8 cellular contexts compared by ENCODE assay signal in the genomic region with DNA sequence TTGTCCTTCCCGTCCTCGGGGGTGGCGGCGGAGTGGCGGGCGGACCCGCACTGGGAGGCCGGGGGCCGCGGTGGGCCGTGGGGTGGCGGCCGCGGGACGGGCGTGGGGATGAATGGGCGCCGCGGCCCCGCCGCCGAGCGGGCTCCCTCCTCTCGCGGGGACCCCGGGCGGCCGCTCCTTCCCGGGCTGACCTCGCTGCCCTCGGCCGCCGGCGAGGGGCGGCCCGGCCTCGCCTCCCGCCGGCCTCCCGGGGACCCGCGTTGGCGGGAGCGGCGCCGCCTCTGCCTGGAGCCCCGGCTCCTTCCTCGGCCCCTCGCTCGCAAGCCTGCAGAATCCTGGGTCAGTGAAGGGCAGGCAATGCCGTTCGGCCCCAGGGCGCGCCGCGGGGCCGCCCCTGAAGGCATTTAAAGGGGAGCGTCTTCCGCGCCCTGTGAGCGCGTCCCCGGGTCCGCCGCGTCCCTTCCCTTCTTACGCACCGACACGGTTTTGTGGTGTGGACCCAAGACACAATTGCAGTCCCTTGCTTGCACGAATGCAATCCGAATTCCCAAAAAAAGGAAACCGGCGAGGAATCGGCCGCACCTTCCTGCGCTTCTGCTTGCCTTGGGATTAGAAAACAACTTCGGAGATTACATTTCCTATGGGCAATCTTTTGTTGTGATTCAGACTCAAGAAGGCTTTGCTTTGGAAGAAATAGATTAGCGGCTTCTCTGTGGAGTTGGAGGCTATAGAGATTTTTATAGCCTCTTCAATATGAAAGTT. TPM values are rescaled to one million over a fixed set of nuclear protein-coding genes. Genes with fewer than 3 reads are reported as not detected.
A peak's percentile ranks its signal among the peaks of the same experiment; 100 is the strongest.
DNase-seq lines count a peak whose midpoint lies in the region; ATAC-seq and TF ChIP-seq lines count a peak whose summit lies in the region.

No MANE protein-coding gene starts in this region.

- ATAC-seq in activated T-helper 17 cell treated with anti-CD3 and anti-CD28 coated beads, Interleukin-2, amount 50 U/mL, for 72 hours (replicated peaks) = no peak
- ATAC-seq in naive thymus-derived CD8-positive, alpha-beta T cell = no peak
- no peak for ATAC-seq in HG02970 (IDR thresholded peaks at IDR 0.05; ENCODE audit: low FRiP score, unreplicated experiment)

- peak overlapping the region; percentile 86 for H3K4me3 Mint-ChIP-seq in activated T-helper 17 cell treated with anti-CD3 and anti-CD28 coated beads, Interleukin-2, amount 50 U/mL, for 72 hours
- H3K4me3 Mint-ChIP-seq in naive thymus-derived CD8-positive, alpha-beta T cell = peak overlapping the region; percentile 79 to 96 (median 90)

- H3K27ac Mint-ChIP-seq in activated T-helper 17 cell treated with anti-CD3 and anti-CD28 coated beads, Interleukin-2, amount 50 U/mL, for 72 hours = peak overlapping the region; percentile 30
- H3K27ac Mint-ChIP-seq in naive thymus-derived CD8-positive, alpha-beta T cell = peak overlapping the region in 4 of 10 donors; percentile 19 to 56 (median 34)

- TF ChIP-seq CTCF in Loucy (conservative IDR thresholded peaks at IDR 0.05; ENCODE audit: low read length) (no peak), fibroblast of pulmonary artery (IDR thresholded peaks at IDR 0.05; ENCODE audit: low read length, missing control alignments) (no peak)

- POLR2A ChIA-PET in naive thymus-derived CD8-positive, alpha-beta T cell (lab: Charles Lee) = interaction anchor here (1.4 kb wide), 1 partner anchor 55 kb away, joined by 4 read pairs; the partner anchor contains the start of gene DONSON

- H3K36me3 ChIP-seq in Loucy (ENCODE audit: insufficient read depth, low read length) = no peaks in the 10 kb centered on the region

- H3K27me3 ChIP-seq in Loucy (ENCODE audit: insufficient read depth, low read length, poor library complexity, severe bottlenecking) = no peaks in the 10 kb centered on the region

- peak overlapping the region; percentile 65 for H3K9ac ChIP-seq in Loucy (ENCODE audit: low read depth, low read length, poor library complexity, severe bottlenecking)

- no peaks in the 10 kb centered on the region for H3K36me3 Mint-ChIP-seq in activated T-helper 17 cell treated with anti-CD3 and anti-CD28 coated beads, Interleukin-2, amount 50 U/mL, for 72 hours (ENCODE audit: low read depth)
- H3K36me3 Mint-ChIP-seq in naive thymus-derived CD8-positive, alpha-beta T cell = no peaks in the 10 kb centered on the region

- no peaks in the 10 kb centered on the region for H3K9me3 Mint-ChIP-seq in activated T-helper 17 cell treated with anti-CD3 and anti-CD28 coated beads, Interleukin-2, amount 50 U/mL, for 72 hours
- H3K9me3 Mint-ChIP-seq in naive thymus-derived CD8-positive, alpha-beta T cell = no peaks in the 10 kb centered on the region

- peaks cover 14% of the 10 kb centered on the region for H4K20me1 ChIP-seq in Loucy (ENCODE audit: insufficient read depth, low read length, poor library complexity, severe bottlenecking)

- H3K4me1 ChIP-seq in Loucy (ENCODE audit: insufficient read depth, low read length, poor library complexity, severe bottlenecking) = peaks cover 31% of the 10 kb centered on the region

- DNase-seq in GM03348 (ENCODE audit: low spot score) (peak; percentile 41), fibroblast of pulmonary artery (ENCODE audit: low read depth) (no peak), T1000 (lab: John Stamatoyannopoulos, UW) (no peak), COLO829 (ENCODE audit: low spot score) (no peak)
- DNase-seq in naive thymus-derived CD8-positive, alpha-beta T cell = peak in 6 of 10 donors; percentile 4 to 24 (median 15)

- no peaks in the 10 kb centered on the region for H3K9me3 ChIP-seq in Loucy (ENCODE audit: insufficient read depth, low read depth, low read length)

- no peaks in the 10 kb centered on the region for H3K9me2 ChIP-seq in Loucy (replicated peaks; ENCODE audit: low read depth, low read length)

- no peaks in the 10 kb centered on the region for H3F3A ChIP-seq in Loucy (ENCODE audit: low read depth)

- peak overlapping the region; percentile 86 for H3K4me2 ChIP-seq in Loucy (ENCODE audit: low read depth, low read length, poor library complexity, severe bottlenecking)

- peaks cover 6% of the 10 kb centered on the region for H3K4me1 Mint-ChIP-seq in activated T-helper 17 cell treated with anti-CD3 and anti-CD28 coated beads, Interleukin-2, amount 50 U/mL, for 72 hours
- H3K4me1 Mint-ChIP-seq in naive thymus-derived CD8-positive, alpha-beta T cell = peaks cover 13 to 29% (median 21%) of the 10 kb centered on the region in 4 donors

- peak overlapping the region; percentile 82 for H2AFZ ChIP-seq in Loucy (ENCODE audit: low read length)

- peaks cover 6% of the 10 kb centered on the region for H3K27me3 Mint-ChIP-seq in activated T-helper 17 cell treated with anti-CD3 and anti-CD28 coated beads, Interleukin-2, amount 50 U/mL, for 72 hours
- H3K27me3 Mint-ChIP-seq in naive thymus-derived CD8-positive, alpha-beta T cell = peaks cover 5 to 11% (median 8%) of the 10 kb centered on the region in 5 donors

- peaks cover 69% of the 10 kb centered on the region for H3K79me2 ChIP-seq in Loucy (ENCODE audit: insufficient read depth, low read length)

- peak overlapping the region; percentile 75 for H3K4me3 ChIP-seq in Loucy (ENCODE audit: low read length, poor library complexity, severe bottlenecking)
- peak overlapping the region; percentile 80 for H3K4me3 ChIP-seq in fibroblast of pulmonary artery (replicated peaks; ENCODE audit: low read depth, low read length)

RNA-seq across cellular contexts. Expression of gene ITSN1, which starts 0.8 kb away (rescaled TPM):
- 1 to 10 TPM; 3.8 to 4.3 TPM for total RNA-seq in activated T-helper 17 cell treated with anti-CD3 and anti-CD28 coated beads, Interleukin-2, amount 50 U/mL, for 72 hours
- 1 to 10 TPM; 3.1 to 4.3 TPM for total RNA-seq in naive thymus-derived CD8-positive, alpha-beta T cell
- polyA plus RNA-seq in naive thymus-derived CD8-positive, alpha-beta T cell = under 1 TPM; 0.15 to 0.88 (median 0.40) TPM

RNA-seq across cellular contexts. Expression of gene CRYZL1, which starts 1.5 kb away (rescaled TPM):
- 10 to 100 TPM; 29.5 to 52.8 TPM for total RNA-seq in activated T-helper 17 cell treated with anti-CD3 and anti-CD28 coated beads, Interleukin-2, amount 50 U/mL, for 72 hours
- total RNA-seq in naive thymus-derived CD8-positive, alpha-beta T cell = 10 to 100 TPM; 64.4 to 71.4 TPM
- polyA plus RNA-seq in naive thymus-derived CD8-positive, alpha-beta T cell = 10 to 100 TPM; 26.3 to 29.2 (median 27.4) TPM

RNA-seq across cellular contexts. Expression of gene DONSON, which starts 54.6 kb away (rescaled TPM):
- total RNA-seq in activated T-helper 17 cell treated with anti-CD3 and anti-CD28 coated beads, Interleukin-2, amount 50 U/mL, for 72 hours = 10 to 100 TPM; 39.8 to 43.0 TPM
- 10 to 100 TPM; 10.0 to 10.3 TPM for total RNA-seq in naive thymus-derived CD8-positive, alpha-beta T cell
- polyA plus RNA-seq in naive thymus-derived CD8-positive, alpha-beta T cell = 1 to 10 TPM; 1.9 to 4.7 (median 2.2) TPM

Comparison
In these comparisons a context has a peak if more than half of its experiments do, and no peak if none do; other contexts are left out.
1. DNase-seq: peak in GM03348 (single experiment) and naive thymus-derived CD8-positive, alpha-beta T cell (6 of 10); none in fibroblast of pulmonary artery (single experiment), T1000 (single experiment) and COLO829 (single experiment).